Comparison of ENCODE assay signal across 20 cellular contexts in genomic region chr3:15014606-15015328, GRCh38. TPM values are rescaled to one million over a fixed set of nuclear protein-coding genes. Genes with fewer than 3 reads are reported as not detected.
A peak's percentile ranks its signal among the peaks of the same experiment; 100 is the strongest.
DNase-seq lines count a peak whose midpoint lies in the region; ATAC-seq, FAIRE-seq and TF ChIP-seq lines count a peak whose summit lies in the region.
"Had no signal": no experiment of that assay in that cellular context is flagged by ENCODE, and none has a peak within 500 bp of the region (broad histone marks: within the 10 kb centered on the region; RNA-seq: fewer than 3 reads in every experiment).

No MANE protein-coding gene starts in this region.

- intact Hi-C loops in K562 (cut with micrococcal nuclease) = no loop called here

- no peak for DNase-seq in HFFc6
- no peak for DNase-seq in K562 (ENCODE audit: extremely low read depth in 1 of 4, low spot score in 3 of 4)
- DNase-seq in naive B cell = no peak
- no peak for DNase-seq in stimulated activated naive B cell treated with anti-CD40 and anti-IgM and Interleukin-4, amounts not matched to agents 10 μg/mL and 1 μg/mL and 100 μg/mL, for 72 hours
- no peak for DNase-seq in frontal cortex (ENCODE audit: low spot score in 2 of 2)
- DNase-seq: CD4-positive, CD25-positive, alpha-beta regulatory T cell; COR-L47; DMS79; Karpas-422; MV-4-11; NCI-H1105 treated with DMSO at 0.1 percent for 48 hours; NCI-H2081; NCI-H2171; NCI-H524 treated with DMSO at 0.1 percent for 48 hours; Peyer's patch; SJCRH30 had no signal

- H3K4me3 Mint-ChIP-seq in HFFc6 = no peak overlapping the region
- no peak overlapping the region for H3K4me3 Mint-ChIP-seq in naive B cell
- no peak overlapping the region for H3K4me3 Mint-ChIP-seq in stimulated activated naive B cell treated with anti-CD40 and anti-IgM and Interleukin-4, amounts not matched to agents 10 μg/mL and 1 μg/mL and 100 μg/mL, for 72 hours
- H3K4me3 Mint-ChIP-seq: CD4-positive, CD25-positive, alpha-beta regulatory T cell; GM23338; IgD-negative memory B cell had no signal

- no peaks in the 10 kb centered on the region for H3K9me3 ChIP-seq in K562 (replicated peaks; ENCODE audit: control insufficient read depth, insufficient read depth, low read depth, low read length)
- H3K9me3 ChIP-seq: Peyer's patch, SJCRH30 had no signal

- H4K20me1 ChIP-seq in K562 (replicated peaks; ENCODE audit: control insufficient read depth, insufficient read depth, low read length) = no peaks in the 10 kb centered on the region

- in situ Hi-C loops in K562 (cut with MboI) = no loop called here

- H3K4me3 ChIP-seq in K562 = no peak overlapping the region
- H3K4me3 ChIP-seq: GM23338, Peyer's patch, SJCRH30 had no signal

- H3K9me3 Mint-ChIP-seq in HFFc6 (no peaks in the 10 kb centered on the region), naive B cell (no peaks in the 10 kb centered on the region)
- H3K9me3 Mint-ChIP-seq in stimulated activated naive B cell treated with anti-CD40 and anti-IgM and Interleukin-4, amounts not matched to agents 10 μg/mL and 1 μg/mL and 100 μg/mL, for 72 hours = no peaks in the 10 kb centered on the region
- H3K9me3 Mint-ChIP-seq: CD4-positive, CD25-positive, alpha-beta regulatory T cell; GM23338; IgD-negative memory B cell had no signal

- H3K9me1 ChIP-seq in K562 (ENCODE audit: control insufficient read depth, insufficient read depth, low read length) = peaks cover 3% of the 10 kb centered on the region

- TF ChIP-seq EP300 in K562 (IDR thresholded peaks at IDR 0.05; ENCODE audit: low read length) = no peak

- peaks cover 0 to 15% of the 10 kb centered on the region in 2 experiments; a peak in 4 of 5 replicates for H3K4me1 ChIP-seq in K562 (replicated peaks in 1 of 2; ENCODE audit: control insufficient read depth in 2 of 2, insufficient read depth in 2 of 2, low read length in 2 of 2)
- H3K4me1 ChIP-seq: Peyer's patch, SJCRH30 had no signal

- H2AFZ ChIP-seq in K562 (ENCODE audit: low read depth, low read length) = no peak overlapping the region
- H2AFZ ChIP-seq: GM23338 had no signal

- H3K36me3 Mint-ChIP-seq in HFFc6 (ENCODE audit: low read depth) = peaks cover 40% of the 10 kb centered on the region
- H3K36me3 Mint-ChIP-seq in naive B cell = peaks cover 49 to 51% of the 10 kb centered on the region in 2 donors
- peaks cover 38 to 73% of the 10 kb centered on the region in 2 donors for H3K36me3 Mint-ChIP-seq in stimulated activated naive B cell treated with anti-CD40 and anti-IgM and Interleukin-4, amounts not matched to agents 10 μg/mL and 1 μg/mL and 100 μg/mL, for 72 hours

- TF ChIP-seq CTCF in HFFc6 (IDR thresholded peaks at IDR 0.05) = no peak
- no peak for TF ChIP-seq CTCF in K562 (IDR thresholded peaks at IDR 0.05 in 2 of 3, conservative IDR thresholded peaks at IDR 0.05 in 1 of 3; ENCODE audit: insufficient read depth in 2 of 3, low read depth in 1 of 3, low read length in 3 of 3)

- CTCF ChIA-PET in K562 (lab: Yijun Ruan, JAX; ENCODE audit: low intra/inter-chr PET ratio) = no interaction called here

- H3K79me2 ChIP-seq in K562 (ENCODE audit: control insufficient read depth, insufficient read depth, low read length) = no peaks in the 10 kb centered on the region

- WGBS in K562 (ENCODE audit: insufficient coverage, low coverage, missing lambda C conversion rate) = 88% methylated on average over 3 of the region's 3 CpGs

- no peak overlapping the region for H3K27ac ChIP-seq in K562 (ENCODE audit: extremely low read depth, low read depth, low read length)
- H3K27ac ChIP-seq: Peyer's patch, SJCRH30 had no signal

- no peak overlapping the region for H3K9ac ChIP-seq in K562 (ENCODE audit: insufficient read depth in 1 of 2, low read depth in 2 of 2, low read length in 2 of 2)

- FAIRE-seq in K562 (lab: Jason Lieb, UNC) = no peak
- no peak for FAIRE-seq in frontal cortex (lab: Jason Lieb, UNC)

- POLR2A ChIA-PET in K562 (lab: Yijun Ruan, JAX) = no interaction called here

- H3K27me3 Mint-ChIP-seq in HFFc6 (ENCODE audit: insufficient read depth) = no peaks in the 10 kb centered on the region; the same call in 1 of the 2 replicates
- no peaks in the 10 kb centered on the region for H3K27me3 Mint-ChIP-seq in naive B cell
- H3K27me3 Mint-ChIP-seq in stimulated activated naive B cell treated with anti-CD40 and anti-IgM and Interleukin-4, amounts not matched to agents 10 μg/mL and 1 μg/mL and 100 μg/mL, for 72 hours = no peaks in the 10 kb centered on the region
- H3K27me3 Mint-ChIP-seq: CD4-positive, CD25-positive, alpha-beta regulatory T cell; IgD-negative memory B cell had no signal

- TF ChIP-seq POLR2A in K562 (conservative IDR thresholded peaks at IDR 0.05) = no peak

- BruUV-seq in K562 (replicated peaks; lab: Mats Ljungman, UMichigan) = no TSS peak

- TF ChIP-seq RAD21 in K562 (CRISPR knock-in tag; conservative IDR thresholded peaks at IDR 0.05 in 1 of 2, IDR thresholded peaks at IDR 0.05 in 1 of 2) = no peak

- peaks cover 61% of the 10 kb centered on the region for H3K36me3 ChIP-seq in K562 (ENCODE audit: control insufficient read depth, insufficient read depth, low read length)

- H3K27ac Mint-ChIP-seq in HFFc6 = 0 out of 2 replicates have a peak overlapping the region, but pooled peaks have one; percentile 15
- peak overlapping the region in 4 of 6 donors; percentile 5 to 66 (median 22) for H3K27ac Mint-ChIP-seq in naive B cell
- peak overlapping the region; percentile 37 for H3K27ac Mint-ChIP-seq in stimulated activated naive B cell treated with anti-CD40 and anti-IgM and Interleukin-4, amounts not matched to agents 10 μg/mL and 1 μg/mL and 100 μg/mL, for 72 hours
- H3K27ac Mint-ChIP-seq: CD4-positive, CD25-positive, alpha-beta regulatory T cell; GM23338; IgD-negative memory B cell had no signal

- ATAC-seq in K562 (no peak), naive B cell (ENCODE audit: low read depth in 2 of 2) (no peak), GM18511 (IDR thresholded peaks at IDR 0.05; ENCODE audit: unreplicated experiment) (no peak), HG02938 (IDR thresholded peaks at IDR 0.05; ENCODE audit: unreplicated experiment) (no peak)
- ATAC-seq in stimulated activated naive B cell treated with anti-CD40 and anti-IgM and Interleukin-4, amounts not matched to agents 10 μg/mL and 1 μg/mL and 100 μg/mL, for 72 hours (replicated peaks) = no peak
- ATAC-seq: GM23338 had no signal

- H3K4me1 Mint-ChIP-seq in HFFc6 (ENCODE audit: low read depth) (no peaks in the 10 kb centered on the region; the same call in 1 of the 2 replicates), naive B cell (peaks cover 0 to 4% (median 0%) of the 10 kb centered on the region in 3 donors)
- no peaks in the 10 kb centered on the region for H3K4me1 Mint-ChIP-seq in stimulated activated naive B cell treated with anti-CD40 and anti-IgM and Interleukin-4, amounts not matched to agents 10 μg/mL and 1 μg/mL and 100 μg/mL, for 72 hours
- H3K4me1 Mint-ChIP-seq: GM23338 had no signal

- no peaks in the 10 kb centered on the region for H3K27me3 ChIP-seq in K562 (ENCODE audit: control insufficient read depth in 2 of 2, insufficient read depth in 2 of 2, low read length in 2 of 2)
- H3K27me3 ChIP-seq: Peyer's patch, SJCRH30 had no signal

- H3K4me2 ChIP-seq in K562 (ENCODE audit: insufficient read depth, low read length) = no peak overlapping the region
- H3K4me2 ChIP-seq: GM23338 had no signal

TF ChIP-seq in K562, 482 proteins besides CTCF, POLR2A, EP300 and RAD21:
- TF ChIP-seq BRD9 (IDR thresholded peaks at IDR 0.05; ENCODE audit: low read depth, partially characterized antibody) = no peak
- peak; percentile 83 for TF ChIP-seq ZNF146 (CRISPR knock-in tag; IDR thresholded peaks at IDR 0.05; ENCODE audit: unreplicated experiment)

RNA-seq across cellular contexts. Expression of gene MRPS25, which starts 50.3 kb away (rescaled TPM):
- 10 to 100 TPM; 31.4 to 45.2 (median 33.4) TPM for total RNA-seq in HFFc6 (2021; fragmentation: NEBNext Ultra II Directional; extraction: Animal tissue kit (Norgen Biotek cat#: 25700))
- 136 and 184 TPM in 2 replicates for total RNA-seq in K562 (2011; cell fraction: chromatin; rRNA removed; ENCODE audit: low replicate concordance)
- 111 and 116 TPM in 2 replicates for total RNA-seq in K562 (2011; cell fraction: nucleolus; rRNA removed)
- total RNA-seq in K562 (2011; cell fraction: nucleoplasm; rRNA removed) = 128 and 170 TPM in 2 replicates
- total RNA-seq in K562 (2014; rRNA removed) (78.2 and 98.6 TPM in 2 replicates), K562 (2014; rRNA removed; fragmentation: Illumina TruSeq; extraction: Trizol) (75.1 and 77.8 TPM in 2 replicates), K562 (2015; rRNA removed; fragmentation: Illumina TruSeq; extraction: Trizol) (75.2 and 90.2 TPM in 2 replicates), K562 (2021) (129 and 132 TPM in 2 replicates), frontal cortex (15.5 TPM)
- polyA plus RNA-seq in K562 (2011; rRNA removed) (72.6 and 105 TPM in 2 replicates), K562 (2014; fragmentation: Illumina TruSeq; extraction: Trizol) (86.8 and 110 TPM in 2 replicates), K562 (2014; fragmentation: Nextera tagmentation; extraction: Ambion mirVana) (10 to 100 TPM; 34.3 to 65.1 TPM), K562 (2014; rRNA removed) (125 and 144 TPM in 2 replicates), naive B cell (ENCODE audit: low read depth in 6 of 6) (10 to 100 TPM; 13.8 to 28.5 (median 19.3) TPM)
- polyA plus RNA-seq in K562 (2011; cell fraction: cytosol; rRNA removed) = 49.2 and 74.6 TPM in 2 replicates
- polyA plus RNA-seq in K562 (2011; cell fraction: nucleus; rRNA removed) = 124 and 217 TPM in 2 replicates
- polyA plus RNA-seq in K562 (2012) = 78.2 and 99.3 TPM in 2 replicates
- 43.5 and 47.9 TPM in 2 replicates for polyA minus RNA-seq in K562 (2011; rRNA and poly(A)+ RNA removed)
- 30.4 and 48.6 TPM in 2 replicates for polyA minus RNA-seq in K562 (2011; cell fraction: cytosol; rRNA and poly(A)+ RNA removed)
- polyA minus RNA-seq in K562 (2011; cell fraction: nucleus; rRNA and poly(A)+ RNA removed) = 77.3 and 89.3 TPM in 2 replicates
